In genomic region chr3:24521306-24522154, GRCh38 we compare ENCODE assay signal across 1 cellular context.
A peak's percentile ranks its signal among the peaks of the same experiment; 100 is the strongest.
TF ChIP-seq lines count a peak whose summit lies in the region.

No MANE protein-coding gene starts in this region.

TF ChIP-seq in HepG2, 621 proteins besides CTCF, POLR2A, EP300 and RAD21 (continued from another document and continues in another):
- TF ChIP-seq TP53 (CRISPR knock-in tag; conservative IDR thresholded peaks at IDR 0.05) (no peak), NCOA2 (CRISPR knock-in tag; IDR thresholded peaks at IDR 0.05) (no peak; the same call in 1 of the 2 replicates), KAT7 (CRISPR knock-in tag; IDR thresholded peaks at IDR 0.05; ENCODE audit: borderline replicate concordance) (peak; percentile 74; the same call in 1 of the 2 replicates), GLMP (CRISPR knock-in tag; IDR thresholded peaks at IDR 0.05; ENCODE audit: borderline replicate concordance) (no peak), ZNF569 (CRISPR knock-in tag; IDR thresholded peaks at IDR 0.05; ENCODE audit: borderline replicate concordance) (no peak), ZNF326 (CRISPR knock-in tag; IDR thresholded peaks at IDR 0.05; ENCODE audit: borderline replicate concordance) (no peak), NFE2 (CRISPR knock-in tag; IDR thresholded peaks at IDR 0.05) (no peak), ZNF883 (CRISPR knock-in tag; IDR thresholded peaks at IDR 0.05; ENCODE audit: not compliant biosample characterization) (peak; percentile 34), SAFB2 (CRISPR knock-in tag; IDR thresholded peaks at IDR 0.05; ENCODE audit: borderline replicate concordance, low read depth) (peak; percentile 75; the same call in 1 of the 2 replicates), HNF1B (CRISPR knock-in tag; IDR thresholded peaks at IDR 0.05) (no peak), SNAPC4 (CRISPR knock-in tag; IDR thresholded peaks at IDR 0.05) (no peak), ZNF510 (CRISPR knock-in tag; IDR thresholded peaks at IDR 0.05; ENCODE audit: low read depth) (0 out of 2 replicates have a peak, but pooled peaks have one; percentile 54), ZNF788 (CRISPR knock-in tag; IDR thresholded peaks at IDR 0.05; ENCODE audit: borderline replicate concordance) (peak; percentile 49; the same call in 1 of the 2 replicates), ASH2L (IDR thresholded peaks at IDR 0.05; ENCODE audit: insufficient read length, low read depth, low read length) (peak; percentile 71), ZNF232 (CRISPR knock-in tag; IDR thresholded peaks at IDR 0.05; ENCODE audit: borderline replicate concordance) (peak; percentile 30; the same call in 1 of the 2 replicates), ZBTB3 (CRISPR knock-in tag; IDR thresholded peaks at IDR 0.05; ENCODE audit: borderline replicate concordance, low read depth) (no peak), ZNF354B (CRISPR knock-in tag; IDR thresholded peaks at IDR 0.05) (peak; percentile 48; the same call in 1 of the 2 replicates), ZNF547 (CRISPR knock-in tag; IDR thresholded peaks at IDR 0.05) (no peak), PTBP1 (IDR thresholded peaks at IDR 0.05; ENCODE audit: low read depth, low read length, poor library complexity, severe bottlenecking) (no peak), ZNF616 (CRISPR knock-in tag; IDR thresholded peaks at IDR 0.05; ENCODE audit: low read depth) (no peak), RAD51 (IDR thresholded peaks at IDR 0.05; ENCODE audit: borderline replicate concordance) (no peak), CAMTA2 (CRISPR knock-in tag; IDR thresholded peaks at IDR 0.05; ENCODE audit: borderline replicate concordance) (0 out of 2 replicates have a peak, but pooled peaks have one; percentile 69), SKIL (CRISPR knock-in tag; IDR thresholded peaks at IDR 0.05; ENCODE audit: borderline replicate concordance) (peak; percentile 30; the same call in 1 of the 2 replicates), CHD2 (IDR thresholded peaks at IDR 0.05; ENCODE audit: low read depth, low read length) (0 out of 2 replicates have a peak, but pooled peaks have one; percentile 40)
- TF ChIP-seq, protein P1, sequence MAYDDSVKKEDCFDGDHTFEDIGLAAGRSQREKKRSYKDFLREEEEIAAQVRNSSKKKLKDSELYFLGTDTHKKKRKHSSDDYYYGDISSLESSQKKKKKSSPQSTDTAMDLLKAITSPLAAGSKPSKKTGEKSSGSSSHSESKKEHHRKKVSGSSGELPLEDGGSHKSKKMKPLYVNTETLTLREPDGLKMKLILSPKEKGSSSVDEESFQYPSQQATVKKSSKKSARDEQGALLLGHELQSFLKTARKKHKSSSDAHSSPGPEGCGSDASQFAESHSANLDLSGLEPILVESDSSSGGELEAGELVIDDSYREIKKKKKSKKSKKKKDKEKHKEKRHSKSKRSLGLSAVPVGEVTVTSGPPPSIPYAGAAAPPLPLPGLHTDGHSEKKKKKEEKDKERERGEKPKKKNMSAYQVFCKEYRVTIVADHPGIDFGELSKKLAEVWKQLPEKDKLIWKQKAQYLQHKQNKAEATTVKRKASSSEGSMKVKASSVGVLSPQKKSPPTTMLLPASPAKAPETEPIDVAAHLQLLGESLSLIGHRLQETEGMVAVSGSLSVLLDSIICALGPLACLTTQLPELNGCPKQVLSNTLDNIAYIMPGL (CRISPR knock-in tag; IDR thresholded peaks at IDR 0.05; ENCODE audit: borderline replicate concordance in 1 of 2, low read depth in 1 of 2) = peak in 1 of 2 experiments; percentile 59; a peak in 3 of 4 replicates
- TF ChIP-seq, protein P2, sequence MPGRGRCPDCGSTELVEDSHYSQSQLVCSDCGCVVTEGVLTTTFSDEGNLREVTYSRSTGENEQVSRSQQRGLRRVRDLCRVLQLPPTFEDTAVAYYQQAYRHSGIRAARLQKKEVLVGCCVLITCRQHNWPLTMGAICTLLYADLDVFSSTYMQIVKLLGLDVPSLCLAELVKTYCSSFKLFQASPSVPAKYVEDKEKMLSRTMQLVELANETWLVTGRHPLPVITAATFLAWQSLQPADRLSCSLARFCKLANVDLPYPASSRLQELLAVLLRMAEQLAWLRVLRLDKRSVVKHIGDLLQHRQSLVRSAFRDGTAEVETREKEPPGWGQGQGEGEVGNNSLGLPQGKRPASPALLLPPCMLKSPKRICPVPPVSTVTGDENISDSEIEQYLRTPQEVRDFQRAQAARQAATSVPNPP (CRISPR knock-in tag; IDR thresholded peaks at IDR 0.05) = no peak
- TF ChIP-seq, protein P3, sequence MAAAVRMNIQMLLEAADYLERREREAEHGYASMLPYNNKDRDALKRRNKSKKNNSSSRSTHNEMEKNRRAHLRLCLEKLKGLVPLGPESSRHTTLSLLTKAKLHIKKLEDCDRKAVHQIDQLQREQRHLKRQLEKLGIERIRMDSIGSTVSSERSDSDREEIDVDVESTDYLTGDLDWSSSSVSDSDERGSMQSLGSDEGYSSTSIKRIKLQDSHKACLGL (CRISPR knock-in tag; IDR thresholded peaks at IDR 0.05) = 0 out of 2 replicates have a peak, but pooled peaks have one; percentile 46
- TF ChIP-seq, protein P4, sequence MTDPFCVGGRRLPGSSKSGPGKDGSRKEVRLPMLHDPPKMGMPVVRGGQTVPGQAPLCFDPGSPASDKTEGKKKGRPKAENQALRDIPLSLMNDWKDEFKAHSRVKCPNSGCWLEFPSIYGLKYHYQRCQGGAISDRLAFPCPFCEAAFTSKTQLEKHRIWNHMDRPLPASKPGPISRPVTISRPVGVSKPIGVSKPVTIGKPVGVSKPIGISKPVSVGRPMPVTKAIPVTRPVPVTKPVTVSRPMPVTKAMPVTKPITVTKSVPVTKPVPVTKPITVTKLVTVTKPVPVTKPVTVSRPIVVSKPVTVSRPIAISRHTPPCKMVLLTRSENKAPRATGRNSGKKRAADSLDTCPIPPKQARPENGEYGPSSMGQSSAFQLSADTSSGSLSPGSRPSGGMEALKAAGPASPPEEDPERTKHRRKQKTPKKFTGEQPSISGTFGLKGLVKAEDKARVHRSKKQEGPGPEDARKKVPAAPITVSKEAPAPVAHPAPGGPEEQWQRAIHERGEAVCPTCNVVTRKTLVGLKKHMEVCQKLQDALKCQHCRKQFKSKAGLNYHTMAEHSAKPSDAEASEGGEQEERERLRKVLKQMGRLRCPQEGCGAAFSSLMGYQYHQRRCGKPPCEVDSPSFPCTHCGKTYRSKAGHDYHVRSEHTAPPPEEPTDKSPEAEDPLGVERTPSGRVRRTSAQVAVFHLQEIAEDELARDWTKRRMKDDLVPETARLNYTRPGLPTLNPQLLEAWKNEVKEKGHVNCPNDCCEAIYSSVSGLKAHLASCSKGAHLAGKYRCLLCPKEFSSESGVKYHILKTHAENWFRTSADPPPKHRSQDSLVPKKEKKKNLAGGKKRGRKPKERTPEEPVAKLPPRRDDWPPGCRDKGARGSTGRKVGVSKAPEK (CRISPR knock-in tag; IDR thresholded peaks at IDR 0.05; ENCODE audit: borderline replicate concordance) = no peak
- TF ChIP-seq, protein P5, sequence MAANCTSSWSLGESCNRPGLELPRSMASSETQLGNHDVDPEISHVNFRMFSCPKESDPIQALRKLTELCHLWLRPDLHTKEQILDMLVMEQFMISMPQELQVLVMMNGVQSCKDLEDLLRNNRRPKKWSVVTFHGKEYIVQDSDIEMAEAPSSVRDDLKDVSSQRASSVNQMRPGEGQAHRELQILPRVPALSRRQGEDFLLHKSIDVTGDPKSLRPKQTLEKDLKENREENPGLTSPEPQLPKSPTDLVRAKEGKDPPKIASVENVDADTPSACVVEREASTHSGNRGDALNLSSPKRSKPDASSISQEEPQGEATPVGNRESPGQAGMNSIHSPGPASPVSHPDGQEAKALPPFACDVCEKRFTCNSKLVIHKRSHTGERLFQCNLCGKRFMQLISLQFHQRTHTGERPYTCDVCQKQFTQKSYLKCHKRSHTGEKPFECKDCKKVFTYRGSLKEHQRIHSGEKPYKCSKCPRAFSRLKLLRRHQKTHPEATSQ (CRISPR knock-in tag; IDR thresholded peaks at IDR 0.05; ENCODE audit: borderline replicate concordance) = 0 out of 2 replicates have a peak, but pooled peaks have one; percentile 36
- TF ChIP-seq, protein P6, sequence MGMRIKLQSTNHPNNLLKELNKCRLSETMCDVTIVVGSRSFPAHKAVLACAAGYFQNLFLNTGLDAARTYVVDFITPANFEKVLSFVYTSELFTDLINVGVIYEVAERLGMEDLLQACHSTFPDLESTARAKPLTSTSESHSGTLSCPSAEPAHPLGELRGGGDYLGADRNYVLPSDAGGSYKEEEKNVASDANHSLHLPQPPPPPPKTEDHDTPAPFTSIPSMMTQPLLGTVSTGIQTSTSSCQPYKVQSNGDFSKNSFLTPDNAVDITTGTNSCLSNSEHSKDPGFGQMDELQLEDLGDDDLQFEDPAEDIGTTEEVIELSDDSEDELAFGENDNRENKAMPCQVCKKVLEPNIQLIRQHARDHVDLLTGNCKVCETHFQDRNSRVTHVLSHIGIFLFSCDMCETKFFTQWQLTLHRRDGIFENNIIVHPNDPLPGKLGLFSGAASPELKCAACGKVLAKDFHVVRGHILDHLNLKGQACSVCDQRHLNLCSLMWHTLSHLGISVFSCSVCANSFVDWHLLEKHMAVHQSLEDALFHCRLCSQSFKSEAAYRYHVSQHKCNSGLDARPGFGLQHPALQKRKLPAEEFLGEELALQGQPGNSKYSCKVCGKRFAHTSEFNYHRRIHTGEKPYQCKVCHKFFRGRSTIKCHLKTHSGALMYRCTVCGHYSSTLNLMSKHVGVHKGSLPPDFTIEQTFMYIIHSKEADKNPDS (CRISPR knock-in tag; IDR thresholded peaks at IDR 0.05) = 0 out of 2 replicates have a peak, but pooled peaks have one; percentile 63
- TF ChIP-seq, protein P7, sequence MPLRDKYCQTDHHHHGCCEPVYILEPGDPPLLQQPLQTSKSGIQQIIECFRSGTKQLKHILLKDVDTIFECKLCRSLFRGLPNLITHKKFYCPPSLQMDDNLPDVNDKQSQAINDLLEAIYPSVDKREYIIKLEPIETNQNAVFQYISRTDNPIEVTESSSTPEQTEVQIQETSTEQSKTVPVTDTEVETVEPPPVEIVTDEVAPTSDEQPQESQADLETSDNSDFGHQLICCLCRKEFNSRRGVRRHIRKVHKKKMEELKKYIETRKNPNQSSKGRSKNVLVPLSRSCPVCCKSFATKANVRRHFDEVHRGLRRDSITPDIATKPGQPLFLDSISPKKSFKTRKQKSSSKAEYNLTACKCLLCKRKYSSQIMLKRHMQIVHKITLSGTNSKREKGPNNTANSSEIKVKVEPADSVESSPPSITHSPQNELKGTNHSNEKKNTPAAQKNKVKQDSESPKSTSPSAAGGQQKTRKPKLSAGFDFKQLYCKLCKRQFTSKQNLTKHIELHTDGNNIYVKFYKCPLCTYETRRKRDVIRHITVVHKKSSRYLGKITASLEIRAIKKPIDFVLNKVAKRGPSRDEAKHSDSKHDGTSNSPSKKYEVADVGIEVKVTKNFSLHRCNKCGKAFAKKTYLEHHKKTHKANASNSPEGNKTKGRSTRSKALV (CRISPR knock-in tag; IDR thresholded peaks at IDR 0.05) = 0 out of 2 replicates have a peak, but pooled peaks have one; percentile 68
